Comparison of ENCODE assay signal across 16 cellular contexts in the genomic region with DNA sequence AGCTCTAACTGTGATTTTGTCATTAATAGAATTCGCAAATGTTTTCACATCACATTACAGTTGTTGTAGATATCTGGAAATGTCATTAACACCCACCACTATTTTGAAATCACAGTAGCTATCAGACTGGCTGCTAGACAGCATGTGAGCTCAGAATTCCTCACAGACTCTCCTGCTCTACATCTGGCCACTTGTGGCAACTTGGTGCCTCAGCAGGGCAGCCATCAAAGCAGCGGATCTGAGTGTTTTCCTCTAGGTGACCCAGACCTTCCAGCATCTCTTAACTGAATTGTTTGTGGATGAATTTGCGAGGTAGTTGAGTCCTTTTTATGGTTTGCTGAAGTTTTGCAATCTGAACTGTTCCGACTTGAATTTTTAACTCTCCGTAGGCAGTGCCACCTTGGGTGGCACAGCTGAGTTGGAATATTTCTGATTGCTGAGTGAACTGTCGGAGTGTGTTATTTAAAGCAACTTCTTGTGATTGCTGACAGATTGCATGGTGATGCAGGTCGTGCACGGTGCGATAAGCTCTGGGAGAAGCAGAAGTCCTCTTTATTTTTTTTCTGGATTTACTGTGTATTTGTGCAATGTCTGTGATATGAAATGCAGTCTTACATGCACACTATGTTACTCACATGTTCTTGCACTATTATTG.
"Had no signal": no experiment of that assay in that cellular context is flagged by ENCODE, and none has a peak within 500 bp of the region (broad histone marks: within the 10 kb centered on the region; RNA-seq: fewer than 3 reads in every experiment).

No MANE protein-coding gene starts in this region.

- H3K27me3 ChIP-seq: esophagus squamous epithelium, foreskin keratinocyte, heart left ventricle had no signal

- H3K9me3 ChIP-seq: esophagus squamous epithelium, prostate gland had no signal

- ATAC-seq: effector memory CD8-positive, alpha-beta T cell; foreskin keratinocyte; naive thymus-derived CD4-positive, alpha-beta T cell; sciatic nerve had no signal

- H3K27ac ChIP-seq: esophagus squamous epithelium, foreskin keratinocyte, heart left ventricle, parathyroid adenoma, prostate gland, skin epidermis had no signal

- H3K4me3 ChIP-seq: esophagus squamous epithelium, heart left ventricle, prostate gland, skin epidermis had no signal

- DNase-seq: cerebellar nuclear complex; effector memory CD8-positive, alpha-beta T cell; esophagus squamous epithelium; foreskin keratinocyte; heart left ventricle; hippocampal formation; naive thymus-derived CD4-positive, alpha-beta T cell; nephron progenitor cell; retina; stimulated activated CD4-positive, alpha-beta T cell treated with anti-CD3 and anti-CD28 coated beads, Interleukin-2, amount 100 ng/mL, for 24 hours; stimulated activated naive CD4-positive, alpha-beta T cell treated with Interleukin-2 at 50 U/mL for 16 hours; trophoblast cell had no signal

- H3K4me1 ChIP-seq: foreskin keratinocyte, heart left ventricle, parathyroid adenoma, prostate gland had no signal

- H3K36me3 ChIP-seq: esophagus squamous epithelium, heart left ventricle, prostate gland had no signal
